11 cellular contexts compared by ENCODE assay signal in the genomic region with DNA sequence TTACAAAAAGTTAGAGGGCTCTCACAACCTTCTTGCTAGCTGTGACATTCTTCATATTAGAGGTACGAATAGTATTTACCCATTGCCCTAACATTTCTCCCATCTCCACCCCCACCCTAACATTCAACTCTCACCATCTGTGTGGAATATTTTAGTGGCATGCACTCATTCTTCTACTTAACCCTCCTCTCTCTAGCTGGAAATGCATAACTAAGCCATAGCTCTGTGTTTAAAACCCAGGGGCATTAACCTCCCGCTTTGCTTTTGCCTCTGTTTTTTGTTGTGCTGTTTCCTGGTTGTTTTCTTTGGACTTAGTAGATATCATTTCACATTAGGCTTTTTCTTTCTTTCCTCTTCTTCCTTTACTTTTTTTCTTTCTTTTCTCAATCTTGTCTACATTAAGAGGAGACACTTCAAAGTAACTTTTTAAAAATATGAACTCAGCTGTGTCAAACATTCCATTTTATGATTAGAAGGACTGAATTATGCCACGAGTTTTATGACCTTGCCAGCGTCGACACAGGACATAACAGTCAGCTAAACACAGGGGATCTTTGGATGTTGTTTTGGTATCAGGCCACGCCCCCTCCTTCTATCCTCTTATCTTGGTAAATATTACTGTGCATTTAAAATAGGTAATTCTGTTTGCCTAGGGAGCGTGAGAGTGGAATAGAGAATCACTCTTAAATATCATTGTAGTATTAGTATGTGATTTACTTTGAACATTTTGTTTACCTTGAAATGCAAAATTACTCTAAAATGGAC.
DNase-seq lines count a peak whose midpoint lies in the region; ATAC-seq and TF ChIP-seq lines count a peak whose summit lies in the region.
"Had no signal": no experiment of that assay in that cellular context is flagged by ENCODE, and none has a peak within 500 bp of the region (broad histone marks: within the 10 kb centered on the region; RNA-seq: fewer than 3 reads in every experiment).

No MANE protein-coding gene starts in this region.

- H3K9ac ChIP-seq in SK-N-MC (ENCODE audit: insufficient read length): peak overlapping the region; percentile 24
- H3K9ac ChIP-seq in skeletal muscle satellite cell (ENCODE audit: low read depth, low read length): peak overlapping the region; percentile 74

- H3K27me3 ChIP-seq in GM23338 (ENCODE audit: insufficient read depth) (no peaks in the 10 kb centered on the region), skeletal muscle satellite cell (ENCODE audit: control insufficient read depth, insufficient read depth, low read length) (no peaks in the 10 kb centered on the region)
- H3K27me3 ChIP-seq in CD4-positive, alpha-beta T cell (ENCODE audit: control insufficient read depth, insufficient read depth, low read length): no peaks in the 10 kb centered on the region
- no peaks in the 10 kb centered on the region for H3K27me3 ChIP-seq in CD8-positive, alpha-beta memory T cell (ENCODE audit: insufficient read depth, low read length, poor library complexity, severe bottlenecking)

- H3K4me2 ChIP-seq in GM23338 (peak overlapping the region; percentile 70), skeletal muscle satellite cell (ENCODE audit: low read length) (peak overlapping the region; percentile 90)

- H3K27me3 Mint-ChIP-seq in GM23338 (ENCODE audit: insufficient read depth, low read depth, poor library complexity): peaks cover 6% of the 10 kb centered on the region
- H3K27me3 Mint-ChIP-seq in CD4-positive, alpha-beta T cell: peaks cover 5% of the 10 kb centered on the region
- H3K27me3 Mint-ChIP-seq in CD8-positive, alpha-beta memory T cell: peaks cover 0 to 23% of the 10 kb centered on the region in 2 donors

- no peaks in the 10 kb centered on the region for H3K9me2 ChIP-seq in GM23338 (ENCODE audit: insufficient read depth)

- H3K79me2 ChIP-seq in GM23338 (replicated peaks; ENCODE audit: insufficient read depth): no peaks in the 10 kb centered on the region

- intact Hi-C loops in left ventricle myocardium superior (cut with micrococcal nuclease): no loop called here
- intact Hi-C loops in CD4-positive, alpha-beta T cell (cut with DNase I, micrococcal nuclease): no loop called here

- H3K9me3 ChIP-seq in SK-N-MC (ENCODE audit: low read depth, low read length) (no peaks in the 10 kb centered on the region), skeletal muscle satellite cell (replicated peaks; ENCODE audit: low read length) (no peaks in the 10 kb centered on the region)
- H3K9me3 ChIP-seq in CD4-positive, alpha-beta T cell (ENCODE audit: control insufficient read depth, low read length): no peaks in the 10 kb centered on the region
- H3K9me3 ChIP-seq in CD8-positive, alpha-beta memory T cell (ENCODE audit: low read length): no peaks in the 10 kb centered on the region
- H3K9me3 ChIP-seq: HAP-1 had no signal

- peak overlapping the region; percentile 10 for H3K4me3 Mint-ChIP-seq in GM23338
- no peak overlapping the region for H3K4me3 Mint-ChIP-seq in CD4-positive, alpha-beta T cell
- H3K4me3 Mint-ChIP-seq in CD8-positive, alpha-beta memory T cell: no peak overlapping the region

- no peaks in the 10 kb centered on the region for H3K9me3 Mint-ChIP-seq in GM23338
- no peaks in the 10 kb centered on the region for H3K9me3 Mint-ChIP-seq in CD4-positive, alpha-beta T cell
- no peaks in the 10 kb centered on the region for H3K9me3 Mint-ChIP-seq in CD8-positive, alpha-beta memory T cell

- H3K36me3 ChIP-seq in GM23338 (ENCODE audit: insufficient read depth): no peaks in the 10 kb centered on the region
- no peaks in the 10 kb centered on the region for H3K36me3 ChIP-seq in SK-N-MC (ENCODE audit: insufficient read depth, low read length)
- H3K36me3 ChIP-seq in skeletal muscle satellite cell (ENCODE audit: insufficient read depth, low read length): no peaks in the 10 kb centered on the region
- H3K36me3 ChIP-seq in CD8-positive, alpha-beta memory T cell (ENCODE audit: insufficient read depth, low read length): no peaks in the 10 kb centered on the region
- H3K36me3 ChIP-seq: HAP-1 had no signal

- H4K20me1 ChIP-seq in GM23338 (replicated peaks; ENCODE audit: insufficient read depth): no peaks in the 10 kb centered on the region

- TF ChIP-seq CTCF in GM23338 (conservative IDR thresholded peaks at IDR 0.05; ENCODE audit: low read depth in 2 of 2): no peak
- TF ChIP-seq CTCF in CD4-positive, alpha-beta T cell (IDR thresholded peaks at IDR 0.05): no peak

- H3K4me1 ChIP-seq in GM23338 (ENCODE audit: insufficient read depth) (peaks cover 38% of the 10 kb centered on the region), skeletal muscle satellite cell (ENCODE audit: control insufficient read depth, insufficient read depth, low read length) (peaks cover 38% of the 10 kb centered on the region)
- no peaks in the 10 kb centered on the region for H3K4me1 ChIP-seq in CD8-positive, alpha-beta memory T cell (ENCODE audit: insufficient read depth, low read length)

- no peak overlapping the region for H2AFZ ChIP-seq in GM23338

- H3K27ac ChIP-seq in GM23338 (ENCODE audit: low read depth): peak overlapping the region; percentile 7
- peak overlapping the region; percentile 60; the same call in 1 of the 2 replicates for H3K27ac ChIP-seq in SK-N-MC
- H3K27ac ChIP-seq in CD4-positive, alpha-beta T cell (ENCODE audit: low read depth, low read length): no peak overlapping the region
- H3K27ac ChIP-seq in CD8-positive, alpha-beta memory T cell (ENCODE audit: low read depth, low read length): no peak overlapping the region

- H3K4me3 ChIP-seq in GM23338 (no peak overlapping the region), SK-N-MC (peak overlapping the region; percentile 61), skeletal muscle satellite cell (ENCODE audit: low read length) (peak overlapping the region; percentile 70)
- no peak overlapping the region for H3K4me3 ChIP-seq in CD8-positive, alpha-beta memory T cell (ENCODE audit: low read length)
- H3K4me3 ChIP-seq: HAP-1 had no signal

- CTCF ChIA-PET in CD4-positive, alpha-beta T cell (lab: Charles Lee): interaction anchor here (0.6 kb wide), 1 partner anchor 14 kb away, joined by 3 read pairs; no protein-coding TSS in a partner anchor
- CTCF ChIA-PET in CD8-positive, alpha-beta memory T cell (lab: Charles Lee): no interaction called here

- POLR2A ChIA-PET in CD4-positive, alpha-beta T cell (lab: Charles Lee): no interaction called here
- POLR2A ChIA-PET in CD8-positive, alpha-beta memory T cell (lab: Charles Lee): interaction anchor here (0.6 kb wide), 1 partner anchor 41 kb away, joined by 6 read pairs; no protein-coding TSS in a partner anchor

- H3F3A ChIP-seq in GM23338 (replicated peaks; ENCODE audit: low read depth): no peaks in the 10 kb centered on the region

- H3K27ac Mint-ChIP-seq in GM23338: no peak overlapping the region; the same call in 1 of the 2 replicates
- no peak overlapping the region for H3K27ac Mint-ChIP-seq in CD4-positive, alpha-beta T cell
- no peak overlapping the region for H3K27ac Mint-ChIP-seq in CD8-positive, alpha-beta memory T cell

- peaks cover 41% of the 10 kb centered on the region for H3K4me1 Mint-ChIP-seq in GM23338
- H3K4me1 Mint-ChIP-seq in CD4-positive, alpha-beta T cell (ENCODE audit: low read depth): no peaks in the 10 kb centered on the region
- H3K4me1 Mint-ChIP-seq in CD8-positive, alpha-beta memory T cell: no peaks in the 10 kb centered on the region

- ATAC-seq in GM23338: no peak; the same call in 2 of the 3 replicates
- ATAC-seq in left ventricle myocardium superior: peak; percentile 18
- no peak for ATAC-seq in GM21381 (IDR thresholded peaks at IDR 0.05; ENCODE audit: unreplicated experiment)
- no peak for ATAC-seq in CD4-positive, alpha-beta T cell (ENCODE audit: poor library complexity)

- DNase-seq in GM23338 (ENCODE audit: low spot score) (peak; percentile 22), SK-N-MC (ENCODE audit: low read depth, low spot score) (no peak), left ventricle myocardium superior (no peak), COR-L47 (lab: John Stamatoyannopoulos, UW) (no peak)
- DNase-seq in CD4-positive, alpha-beta T cell: no peak
- DNase-seq in CD8-positive, alpha-beta memory T cell: no peak
- DNase-seq: KBM-7, kidney glomerular epithelial cell had no signal

- no peaks in the 10 kb centered on the region for H3K36me3 Mint-ChIP-seq in GM23338 (ENCODE audit: low read depth)
- no peaks in the 10 kb centered on the region for H3K36me3 Mint-ChIP-seq in CD4-positive, alpha-beta T cell (ENCODE audit: low read depth)
- no peaks in the 10 kb centered on the region for H3K36me3 Mint-ChIP-seq in CD8-positive, alpha-beta memory T cell

TF ChIP-seq in GM23338, 12 proteins besides CTCF, POLR2A, EP300 and RAD21 (continues in another document):
- TF ChIP-seq CREB1 (CRISPR knock-in tag; IDR thresholded peaks at IDR 0.05; ENCODE audit: low read depth) (no peak), ZNF331 (CRISPR knock-in tag; IDR thresholded peaks at IDR 0.05; ENCODE audit: low read depth) (no peak), EZH2 (IDR thresholded peaks at IDR 0.05; ENCODE audit: low read depth, unreplicated experiment) (no peak), NANOG (IDR thresholded peaks at IDR 0.05; ENCODE audit: borderline replicate concordance) (no peak), JUNB (IDR thresholded peaks at IDR 0.05; ENCODE audit: unreplicated experiment) (no peak), POLR2AphosphoS5 (IDR thresholded peaks at IDR 0.05; ENCODE audit: low read depth) (no peak)
- TF ChIP-seq, protein P1, sequence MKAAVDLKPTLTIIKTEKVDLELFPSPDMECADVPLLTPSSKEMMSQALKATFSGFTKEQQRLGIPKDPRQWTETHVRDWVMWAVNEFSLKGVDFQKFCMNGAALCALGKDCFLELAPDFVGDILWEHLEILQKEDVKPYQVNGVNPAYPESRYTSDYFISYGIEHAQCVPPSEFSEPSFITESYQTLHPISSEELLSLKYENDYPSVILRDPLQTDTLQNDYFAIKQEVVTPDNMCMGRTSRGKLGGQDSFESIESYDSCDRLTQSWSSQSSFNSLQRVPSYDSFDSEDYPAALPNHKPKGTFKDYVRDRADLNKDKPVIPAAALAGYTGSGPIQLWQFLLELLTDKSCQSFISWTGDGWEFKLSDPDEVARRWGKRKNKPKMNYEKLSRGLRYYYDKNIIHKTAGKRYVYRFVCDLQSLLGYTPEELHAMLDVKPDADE (IDR thresholded peaks at IDR 0.05): no peak

Comparison
In these comparisons a context has a peak if more than half of its experiments do, and no peak if none do; other contexts are left out.
1. H3K27ac ChIP-seq: peak in GM23338 (single experiment) and SK-N-MC (single experiment); none in CD4-positive, alpha-beta T cell (single experiment) and CD8-positive, alpha-beta memory T cell (single experiment).
2. H3K4me3 ChIP-seq: peak in SK-N-MC (single experiment) and skeletal muscle satellite cell (single experiment); none in GM23338 (single experiment) and CD8-positive, alpha-beta memory T cell (single experiment).